In genomic region chr6:5619249-5619648, GRCh38 we compare ENCODE assay signal across 9 cellular contexts.
DNase-seq lines count a peak whose midpoint lies in the region; ATAC-seq and TF ChIP-seq lines count a peak whose summit lies in the region.
"Had no signal": no experiment of that assay in that cellular context is flagged by ENCODE, and none has a peak within 500 bp of the region (broad histone marks: within the 10 kb centered on the region; RNA-seq: fewer than 3 reads in every experiment).

No MANE protein-coding gene starts in this region.

- H3K36me3 ChIP-seq in lower lobe of right lung, result no peaks in the 10 kb centered on the region

- H3K27me3 ChIP-seq in lower lobe of right lung (ENCODE audit: low read depth), result no peaks in the 10 kb centered on the region

- H3K27ac ChIP-seq in lower lobe of right lung, result no peak overlapping the region
- H3K27ac ChIP-seq: VCaP had no signal

- intact Hi-C loops in posterior vena cava (cut with DNase I), result no loop called here
- intact Hi-C loops in lower lobe of right lung (cut with DNase I), result no loop called here

- DNase-seq in activated T-cell treated with anti-CD3 and anti-CD28 coated beads for 24 hours (ENCODE audit: low read depth) (peak; percentile 4), posterior vena cava (ENCODE audit: low spot score) (no peak), lower lobe of right lung (no peak), AG08396 (ENCODE audit: low spot score) (no peak)
- peak; percentile 36 for DNase-seq in stimulated activated CD8-positive, alpha-beta memory T cell treated with anti-CD3 and anti-CD28 coated beads, Interleukin-4, amount 100 ng/mL, for 48 hours
- DNase-seq: cortex of kidney had no signal

- no peak overlapping the region for H3K4me3 ChIP-seq in lower lobe of right lung

- H3K9me3 ChIP-seq in lower lobe of right lung, result no peaks in the 10 kb centered on the region

- TF ChIP-seq CTCF in lower lobe of right lung (IDR thresholded peaks at IDR 0.05), result no peak

- peak; percentile 63 for ATAC-seq in GM19397 (IDR thresholded peaks at IDR 0.05; ENCODE audit: unreplicated experiment)
- peak; percentile 54 for ATAC-seq in HG03139 (IDR thresholded peaks at IDR 0.05; ENCODE audit: unreplicated experiment)
- no peak for ATAC-seq in lower lobe of right lung

- no peaks in the 10 kb centered on the region for H3K4me1 ChIP-seq in lower lobe of right lung

Comparison
In these comparisons a context has a peak if more than half of its experiments do, and no peak if none do; other contexts are left out.
1. ATAC-seq: peak in GM19397 (single experiment) and HG03139 (single experiment); none in lower lobe of right lung (0 of 2).
2. DNase-seq: peak in activated T-cell treated with anti-CD3 and anti-CD28 coated beads for 24 hours (single experiment) and stimulated activated CD8-positive, alpha-beta memory T cell treated with anti-CD3 and anti-CD28 coated beads, Interleukin-4, amount 100 ng/mL, for 48 hours (single experiment); none in posterior vena cava (single experiment), lower lobe of right lung (single experiment) and AG08396 (single experiment).